10 cellular contexts compared by ENCODE assay signal in the genomic region with DNA sequence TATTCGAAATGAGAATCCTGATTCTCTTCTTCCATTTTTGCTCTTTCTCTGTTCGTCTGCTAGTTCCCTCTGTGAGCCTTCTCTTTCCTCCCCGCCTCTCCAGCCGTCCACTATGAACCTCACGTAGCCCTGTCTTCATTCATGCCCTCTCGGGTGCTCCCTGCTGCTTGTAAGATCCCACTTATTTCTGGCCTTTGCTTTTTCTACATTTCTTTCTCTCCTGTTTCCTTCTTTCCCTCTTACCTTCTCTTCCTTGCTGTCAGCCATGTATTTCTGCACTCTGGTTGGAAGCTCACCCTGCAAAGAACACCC.
DNase-seq lines count a peak whose midpoint lies in the region; ATAC-seq, FAIRE-seq and TF ChIP-seq lines count a peak whose summit lies in the region.
"Had no signal": no experiment of that assay in that cellular context is flagged by ENCODE, and none has a peak within 500 bp of the region (broad histone marks: within the 10 kb centered on the region; RNA-seq: fewer than 3 reads in every experiment).

No MANE protein-coding gene starts in this region.

- WGBS in HUES64, result 70% methylated on average over 6 of the region's 6 CpGs
- 61 to 78% methylated on average over 6 of the region's 6 CpGs for WGBS in lung, 2 donors

- H3K4me3 ChIP-seq in HUES64 (ENCODE audit: low read length), result no peak overlapping the region
- peak overlapping the region in 45 of 59 donors; percentile 4 to 56 (median 28) for H3K4me3 ChIP-seq in dorsolateral prefrontal cortex
- H3K4me3 ChIP-seq in lung, result peak overlapping the region; percentile 7
- peak overlapping the region; percentile 61 for H3K4me3 ChIP-seq in thoracic aorta

- H3K36me3 ChIP-seq in HUES64 (ENCODE audit: insufficient read depth, low read length), result no peaks in the 10 kb centered on the region
- no peaks in the 10 kb centered on the region for H3K36me3 ChIP-seq in lung (ENCODE audit: control insufficient read depth in 2 of 2, insufficient read depth in 2 of 2, low read length in 2 of 2)
- H3K36me3 ChIP-seq in thoracic aorta, result no peaks in the 10 kb centered on the region

- no peak for DNase-seq in dorsolateral prefrontal cortex
- no peak for DNase-seq in lung (ENCODE audit: low spot score)
- no peak for DNase-seq in thoracic aorta (ENCODE audit: low spot score)
- DNase-seq in HTR-8/SVneo (ENCODE audit: insufficient read length, low spot score), result no peak
- DNase-seq: activated CD4-positive, alpha-beta T cell treated with anti-CD3 and anti-CD28 coated beads, Interleukin-2, amount 50 U/mL, for 4 hours; DND-41 had no signal

- H3K27ac ChIP-seq in HUES64 (ENCODE audit: low read depth, low read length) (peak overlapping the region; percentile 80), dorsolateral prefrontal cortex (peak overlapping the region in 45 of 59 donors; percentile 0 to 87 (median 53)), lung (ENCODE audit: low read depth in 1 of 2, low read length in 1 of 2) (peak overlapping the region; percentile 82 to 97), thoracic aorta (peak overlapping the region; percentile 90)

- H3K27me3 ChIP-seq in HUES64 (ENCODE audit: insufficient read depth, low read length) (no peaks in the 10 kb centered on the region), dorsolateral prefrontal cortex (no peaks in the 10 kb centered on the region), lung (ENCODE audit: control insufficient read depth, insufficient read depth) (no peaks in the 10 kb centered on the region), thoracic aorta (replicated peaks; ENCODE audit: insufficient read depth) (no peaks in the 10 kb centered on the region)

- H3K9me3 ChIP-seq in HUES64 (ENCODE audit: insufficient read depth, low read depth, low read length) (no peaks in the 10 kb centered on the region), lung (ENCODE audit: control insufficient read depth in 2 of 2, insufficient read depth in 1 of 2, low read length in 1 of 2) (no peaks in the 10 kb centered on the region), thoracic aorta (no peaks in the 10 kb centered on the region)

- ATAC-seq in lung (ENCODE audit: insufficient read depth, low FRiP score), result no peak
- no peak for ATAC-seq in thoracic aorta (ENCODE audit: insufficient number of reproducible peaks, low FRiP score, low read depth)
- ATAC-seq in GM21576 (IDR thresholded peaks at IDR 0.05; ENCODE audit: unreplicated experiment), result no peak
- no peak for ATAC-seq in GM19467 (IDR thresholded peaks at IDR 0.05; ENCODE audit: unreplicated experiment)
- ATAC-seq in HG03025 (IDR thresholded peaks at IDR 0.05; ENCODE audit: low FRiP score, unreplicated experiment), result no peak

- no peak for TF ChIP-seq CTCF in dorsolateral prefrontal cortex (IDR thresholded peaks at IDR 0.05 in 54 of 56, conservative IDR thresholded peaks at IDR 0.05 in 2 of 56; ENCODE audit: low read depth in 1 of 56, partially characterized antibody in 56 of 56)
- TF ChIP-seq CTCF in lung (IDR thresholded peaks at IDR 0.05; ENCODE audit: control extremely low read depth, extremely low read depth), result no peak
- no peak for TF ChIP-seq CTCF in thoracic aorta (IDR thresholded peaks at IDR 0.05)

- peaks cover 50% of the 10 kb centered on the region for H3K4me1 ChIP-seq in HUES64 (ENCODE audit: insufficient read depth, low read length)
- H3K4me1 ChIP-seq in lung (ENCODE audit: control insufficient read depth in 2 of 2, insufficient read depth in 2 of 2, low read length in 2 of 2), result peaks cover 13 to 44% of the 10 kb centered on the region in 2 donors
- peaks cover 45 to 65% of the 10 kb centered on the region in 2 donors for H3K4me1 ChIP-seq in thoracic aorta (ENCODE audit: control insufficient read depth in 1 of 2, low read depth in 2 of 2)

- intact Hi-C loops in dorsolateral prefrontal cortex (cut with DNase I), result no loop called here

- peak overlapping the region; percentile 58; the same call in 1 of the 2 replicates for H3K9ac ChIP-seq in HUES64 (ENCODE audit: low read depth, low read length)

- no peak for FAIRE-seq in HTR-8/SVneo (lab: Jason Lieb, UNC)
